11 cellular contexts compared by ENCODE assay signal in the genomic region with DNA sequence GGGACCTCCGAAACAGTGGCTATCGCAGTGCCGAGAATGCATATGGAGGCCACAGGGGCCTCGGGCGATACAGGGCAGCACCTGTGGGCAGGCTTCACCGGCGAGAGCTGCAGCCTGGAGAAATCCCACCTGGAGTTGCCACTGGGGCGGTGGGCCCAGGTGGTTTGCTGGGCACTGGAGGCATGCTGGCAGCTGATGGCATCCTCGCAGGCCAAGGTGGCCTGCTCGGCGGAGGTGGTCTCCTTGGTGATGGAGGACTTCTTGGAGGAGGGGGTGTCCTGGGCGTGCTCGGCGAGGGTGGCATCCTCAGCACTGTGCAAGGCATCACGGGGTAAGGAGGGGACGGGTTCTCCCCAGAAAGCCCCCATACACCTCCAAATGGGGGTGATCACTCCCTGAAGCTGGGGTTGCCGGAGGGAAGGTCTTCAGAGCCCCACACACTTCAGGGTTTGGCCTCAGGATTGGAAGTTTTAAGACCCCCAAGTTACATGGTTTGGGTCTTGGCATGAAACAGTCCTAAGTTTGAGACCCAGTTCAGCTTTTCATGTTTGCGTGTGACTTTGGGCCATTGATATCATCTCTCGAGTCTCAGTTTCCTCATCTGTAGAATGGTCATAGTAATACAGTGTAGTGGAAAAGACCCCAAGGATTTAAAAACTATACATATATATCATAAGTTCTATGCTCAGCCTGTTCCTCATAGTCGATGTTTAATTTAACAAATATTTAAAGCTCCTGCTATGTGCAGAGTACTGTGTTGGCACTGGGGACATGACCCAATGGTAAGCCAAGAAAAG. TPM values are rescaled to one million over a fixed set of nuclear protein-coding genes. Genes with fewer than 3 reads are reported as not detected.
"Had no signal": no experiment of that assay in that cellular context is flagged by ENCODE, and none has a peak within 500 bp of the region (broad histone marks: within the 10 kb centered on the region; RNA-seq: fewer than 3 reads in every experiment).

No MANE protein-coding gene starts in this region.

- H3K9ac ChIP-seq: GM23248 had no signal

- H3K4me3 ChIP-seq: GM23248, HAP-1 had no signal

- H3K4me1 ChIP-seq: HAP-1 had no signal

- H3K9me3 Mint-ChIP-seq: HFFc6 had no signal

- H3K36me3 ChIP-seq: HAP-1 had no signal

- H3K27ac Mint-ChIP-seq: HFFc6 had no signal

- H3K9me3 ChIP-seq: HAP-1 had no signal

- ATAC-seq: HCT116 had no signal

- DNase-seq: GM23248, GOT3, H7, HFFc6, IMR-90, KBM-7 had no signal

- H3K4me3 Mint-ChIP-seq: HFFc6 had no signal

- H2AFZ ChIP-seq: GM23248 had no signal

- H3K27ac ChIP-seq: GM23248, HL-60 had no signal

RNA-seq across cellular contexts. Expression of gene BPIFB4, which starts 4.3 kb away (rescaled TPM):
- total RNA-seq: GM23248, H4, H7, HFFc6, HT1080, IMR-90 had no signal
- polyA plus RNA-seq: GM23248, IMR-90 had no signal

RNA-seq across cellular contexts. Expression of gene BPIFB3, which starts 30.0 kb away (rescaled TPM):
- total RNA-seq: GM23248, H4, H7, HFFc6, HT1080, IMR-90 had no signal
- polyA plus RNA-seq: GM23248, IMR-90 had no signal

RNA-seq across cellular contexts. Expression of gene BPIFB6, which starts 52.3 kb away (rescaled TPM):
- total RNA-seq: GM23248, H4, H7, HFFc6, HT1080, IMR-90 had no signal
- polyA plus RNA-seq: GM23248, IMR-90 had no signal
